Comparison of ENCODE assay signal across 10 cellular contexts in genomic region chr18:74282359-74283254, GRCh38. TPM values are rescaled to one million over a fixed set of nuclear protein-coding genes. Genes with fewer than 3 reads are reported as not detected.
DNase-seq lines count a peak whose midpoint lies in the region; ATAC-seq and TF ChIP-seq lines count a peak whose summit lies in the region.
"Had no signal": no experiment of that assay in that cellular context is flagged by ENCODE, and none has a peak within 500 bp of the region (broad histone marks: within the 10 kb centered on the region; RNA-seq: fewer than 3 reads in every experiment).

No MANE protein-coding gene starts in this region.

- CTCF ChIA-PET in activated CD4-positive, alpha-beta T cell treated with anti-CD3 and anti-CD28 coated beads for 36 hours (lab: Charles Lee), result no interaction called here
- CTCF ChIA-PET in PC-3 (lab: Charles Lee), result no interaction called here

- peaks cover 18% of the 10 kb centered on the region for H3K4me1 Mint-ChIP-seq in activated CD4-positive, alpha-beta T cell treated with anti-CD3 and anti-CD28 coated beads for 36 hours

- peak overlapping the region; percentile 72 for H3K4me2 ChIP-seq in PC-3 (ENCODE audit: low read length)

- H3K9me3 Mint-ChIP-seq in activated CD4-positive, alpha-beta T cell treated with anti-CD3 and anti-CD28 coated beads for 36 hours (ENCODE audit: low read depth), result no peaks in the 10 kb centered on the region

- H3K4me3 ChIP-seq in PC-3 (ENCODE audit: low read length), result peak overlapping the region; percentile 13; the same call in 1 of the 2 replicates
- peak overlapping the region in 1 of 5 donors; percentile 5 for H3K4me3 ChIP-seq in subcutaneous abdominal adipose tissue (ENCODE audit: low read depth in 1 of 5, low read length in 5 of 5)

- intact Hi-C loops in activated CD4-positive, alpha-beta T cell treated with anti-CD3 and anti-CD28 coated beads for 36 hours (cut with DNase I, micrococcal nuclease), result no loop called here
- intact Hi-C loops in PC-3 (cut with micrococcal nuclease), result no loop called here

- peak overlapping the region; percentile 3 for H3K27ac Mint-ChIP-seq in activated CD4-positive, alpha-beta T cell treated with anti-CD3 and anti-CD28 coated beads for 36 hours

- H3K9me2 ChIP-seq in PC-3 (replicated peaks; ENCODE audit: low read length), result no peaks in the 10 kb centered on the region

- no peaks in the 10 kb centered on the region for H3K27me3 Mint-ChIP-seq in activated CD4-positive, alpha-beta T cell treated with anti-CD3 and anti-CD28 coated beads for 36 hours

- H3K9me3 ChIP-seq in PC-3 (ENCODE audit: low read length), result no peaks in the 10 kb centered on the region
- no peaks in the 10 kb centered on the region for H3K9me3 ChIP-seq in subcutaneous abdominal adipose tissue (ENCODE audit: control insufficient read depth in 5 of 5, low read length in 5 of 5)

- no peak for TF ChIP-seq CTCF in PC-3 (conservative IDR thresholded peaks at IDR 0.05; ENCODE audit: low read depth, low read length)

- BruUV-seq in PC-3 (replicated peaks; lab: Mats Ljungman, UMichigan), result no TSS peak

- POLR2A ChIA-PET in activated CD4-positive, alpha-beta T cell treated with anti-CD3 and anti-CD28 coated beads for 36 hours (lab: Charles Lee), result no interaction called here
- POLR2A ChIA-PET in PC-3 (lab: Charles Lee; ENCODE audit: unreplicated experiment), result no interaction called here

- H3K36me3 ChIP-seq in PC-3 (ENCODE audit: low read depth, low read length) (no peaks in the 10 kb centered on the region), subcutaneous abdominal adipose tissue (ENCODE audit: control insufficient read depth in 5 of 5, insufficient read depth in 5 of 5, low read length in 5 of 5) (peaks cover 0 to 8% (median 2%) of the 10 kb centered on the region in 5 donors)

- H3K79me2 ChIP-seq in PC-3 (ENCODE audit: low read length), result peaks cover 89% of the 10 kb centered on the region

- H3K36me3 Mint-ChIP-seq in activated CD4-positive, alpha-beta T cell treated with anti-CD3 and anti-CD28 coated beads for 36 hours (ENCODE audit: low read depth), result peaks cover 2% of the 10 kb centered on the region

- H3F3A ChIP-seq in PC-3 (ENCODE audit: low read length, unreplicated experiment), result no peaks in the 10 kb centered on the region

- H4K20me1 ChIP-seq in PC-3 (ENCODE audit: low read length), result no peaks in the 10 kb centered on the region

- H3K9ac ChIP-seq in PC-3 (ENCODE audit: low read length) (peak overlapping the region; percentile 34; the same call in 1 of the 2 replicates), subcutaneous abdominal adipose tissue (ENCODE audit: low read length in 5 of 5) (peak overlapping the region in 4 of 5 donors; percentile 39 to 82 (median 53))

- DNase-seq in activated CD4-positive, alpha-beta T cell treated with anti-CD3 and anti-CD28 coated beads for 36 hours, result no peak
- no peak for DNase-seq in activated CD4-positive, alpha-beta T cell treated with anti-CD3 and anti-CD28 coated beads, Interleukin-2, amount 50 U/mL, for 1 hour
- DNase-seq in PC-3 (peak; percentile 51), left lobe of liver (ENCODE audit: low spot score) (peak; percentile 71), Ammon's horn (ENCODE audit: low spot score) (no peak), HuH-7 (ENCODE audit: low spot score) (no peak)
- DNase-seq: aorta, NCI-H1694 had no signal

- H3K27me3 ChIP-seq in PC-3 (ENCODE audit: low read length) (no peaks in the 10 kb centered on the region), subcutaneous abdominal adipose tissue (ENCODE audit: control insufficient read depth in 5 of 5, insufficient read depth in 4 of 5, low read length in 5 of 5) (no peaks in the 10 kb centered on the region)

- peak overlapping the region; percentile 76 for H3K27ac ChIP-seq in PC-3 (ENCODE audit: low read length)
- peak overlapping the region; percentile 95 for H3K27ac ChIP-seq in subcutaneous abdominal adipose tissue (ENCODE audit: low read depth, low read length)

- peak overlapping the region; percentile 51 for H2AFZ ChIP-seq in PC-3 (ENCODE audit: low read length)

- H3K4me1 ChIP-seq in PC-3 (ENCODE audit: insufficient read depth, low read length) (peaks cover 50% of the 10 kb centered on the region), subcutaneous abdominal adipose tissue (ENCODE audit: control insufficient read depth in 5 of 5, insufficient read depth in 5 of 5, low read length in 5 of 5) (peaks cover 26 to 85% (median 80%) of the 10 kb centered on the region in 5 donors)

- no peak for ATAC-seq in activated CD4-positive, alpha-beta T cell treated with anti-CD3 and anti-CD28 coated beads for 36 hours
- ATAC-seq in PC-3 (no peak), left lobe of liver (peak; percentile 49), HG03442 (IDR thresholded peaks at IDR 0.05; ENCODE audit: unreplicated experiment) (no peak)

- no peak overlapping the region for H3K4me3 Mint-ChIP-seq in activated CD4-positive, alpha-beta T cell treated with anti-CD3 and anti-CD28 coated beads for 36 hours

RNA-seq across cellular contexts. Expression of gene CYB5A, which starts 9.2 kb away (rescaled TPM):
- 10 to 100 TPM; 53.1 to 61.4 TPM for total RNA-seq in activated CD4-positive, alpha-beta T cell treated with anti-CD3 and anti-CD28 coated beads for 36 hours
- total RNA-seq in PC-3 (2014; rRNA removed), result 98.0 and 130 TPM in 2 replicates
- 984 TPM for total RNA-seq in left lobe of liver

RNA-seq across cellular contexts. Expression of gene C18orf63, which starts 33.0 kb away (rescaled TPM):
- not detected for total RNA-seq in activated CD4-positive, alpha-beta T cell treated with anti-CD3 and anti-CD28 coated beads for 36 hours
- total RNA-seq in PC-3 (2014; rRNA removed) (not detected in 2 replicates), left lobe of liver (not detected)
- total RNA-seq: aorta had no signal

Comparison
In these comparisons a context has a peak if more than half of its experiments do, and no peak if none do; other contexts are left out.
1. DNase-seq: peak in PC-3 (single experiment) and left lobe of liver (single experiment); none in activated CD4-positive, alpha-beta T cell treated with anti-CD3 and anti-CD28 coated beads for 36 hours (single experiment), activated CD4-positive, alpha-beta T cell treated with anti-CD3 and anti-CD28 coated beads, Interleukin-2, amount 50 U/mL, for 1 hour (single experiment), Ammon's horn (single experiment) and HuH-7 (single experiment).